9 cellular contexts compared by ENCODE assay signal in the genomic region with DNA sequence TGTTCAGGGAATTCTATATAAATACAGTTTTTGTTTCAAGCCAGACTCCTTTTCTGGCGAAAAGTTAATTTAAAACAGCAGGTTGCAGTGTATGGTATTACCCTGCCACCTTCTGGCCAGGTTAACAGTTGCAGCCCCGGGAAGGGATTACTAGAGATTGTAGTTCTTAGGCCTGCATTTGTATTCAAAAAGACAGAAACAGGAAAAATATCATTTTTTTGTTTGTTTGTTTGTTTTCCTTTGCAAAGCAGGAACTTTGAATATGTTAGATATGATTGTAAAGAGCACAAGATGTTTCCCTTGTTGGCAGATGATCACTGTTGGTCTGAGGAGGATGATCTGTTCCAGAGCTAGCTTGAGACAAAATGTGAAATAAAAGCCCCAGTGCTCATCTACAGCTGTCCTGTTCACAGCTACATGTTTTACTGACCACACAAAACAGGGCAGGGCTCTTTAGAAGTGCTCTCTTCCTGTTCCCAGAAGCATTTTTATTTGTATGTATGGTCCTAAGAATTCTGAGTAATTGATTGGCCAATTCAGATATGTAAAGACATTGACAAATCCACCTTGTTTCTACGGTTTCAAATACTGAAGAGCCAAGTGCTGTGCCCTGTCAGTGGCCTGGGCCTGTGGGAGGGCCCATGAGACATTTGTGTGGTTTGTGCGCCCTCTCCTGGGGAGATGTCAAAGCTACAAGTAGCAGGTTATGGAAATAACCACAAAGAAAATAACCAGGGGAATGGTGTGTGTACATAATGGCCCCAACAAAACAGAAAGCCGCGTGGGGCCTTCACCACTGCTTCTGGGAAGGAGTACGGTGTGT. TPM values are rescaled to one million over a fixed set of nuclear protein-coding genes. Genes with fewer than 3 reads are reported as not detected.
DNase-seq lines count a peak whose midpoint lies in the region; ATAC-seq and TF ChIP-seq lines count a peak whose summit lies in the region.
"Had no signal": no experiment of that assay in that cellular context is flagged by ENCODE, and none has a peak within 500 bp of the region (broad histone marks: within the 10 kb centered on the region; RNA-seq: fewer than 3 reads in every experiment).

No MANE protein-coding gene starts in this region.

- H3K4me3 ChIP-seq in BE2C (ENCODE audit: low read depth, low read length) (no peak overlapping the region), lung (no peak overlapping the region)

- TF ChIP-seq CTCF in BE2C (IDR thresholded peaks at IDR 0.05; ENCODE audit: low read depth, low read length) (peak; percentile 90), lung (IDR thresholded peaks at IDR 0.05; ENCODE audit: control extremely low read depth, extremely low read depth) (peak; percentile 68)

- POLR2A ChIA-PET in activated CD4-positive, alpha-beta memory T cell treated with anti-CD3 and anti-CD28 coated beads for 36 hours (lab: Charles Lee) = interaction anchor here (0.9 kb wide), 1 partner anchor 188 kb away, joined by 3 read pairs; no protein-coding TSS in a partner anchor

- H3K27ac ChIP-seq in lung (ENCODE audit: low read depth in 1 of 2, low read length in 1 of 2) = peak overlapping the region in 1 of 2 donors; percentile 79

- CTCF ChIA-PET in activated CD4-positive, alpha-beta memory T cell treated with anti-CD3 and anti-CD28 coated beads for 36 hours (lab: Charles Lee) = interaction anchor here (0.6 to 5.2 kb wide), 38 partner anchors 9 to 784 kb away, joined by 3 to 117 read pairs (median 4); a partner anchor contains a TSS

- DNase-seq in BE2C = peak; percentile 86
- DNase-seq in NCI-H69 (lab: John Stamatoyannopoulos, UW) = peak; percentile 85
- peak; percentile 86 for DNase-seq in activated CD4-positive, alpha-beta memory T cell treated with anti-CD3 and anti-CD28 coated beads for 36 hours
- peak; percentile 58 for DNase-seq in effector CD4-positive, alpha-beta T cell
- peak; percentile 83 for DNase-seq in lung (ENCODE audit: low spot score)
- DNase-seq in stimulated activated CD8-positive, alpha-beta memory T cell treated with anti-CD3 and anti-CD28 coated beads, Interleukin-12 subunit alpha, Interleukin-12 subunit beta, amount 100 ng/mL, for 4 hours (ENCODE audit: low read depth) = peak; percentile 25

- H3K36me3 ChIP-seq in BE2C (peaks cover 13% of the 10 kb centered on the region), lung (ENCODE audit: control insufficient read depth in 2 of 2, insufficient read depth in 2 of 2, low read length in 2 of 2) (peaks cover 8 to 20% of the 10 kb centered on the region in 2 donors)

- no peak overlapping the region for H3K4me3 Mint-ChIP-seq in activated CD4-positive, alpha-beta memory T cell treated with anti-CD3 and anti-CD28 coated beads for 36 hours

- peak overlapping the region; percentile 33 for H3K27ac Mint-ChIP-seq in activated CD4-positive, alpha-beta memory T cell treated with anti-CD3 and anti-CD28 coated beads for 36 hours

- H3K4me1 Mint-ChIP-seq in activated CD4-positive, alpha-beta memory T cell treated with anti-CD3 and anti-CD28 coated beads for 36 hours (ENCODE audit: low read depth) = peaks cover 7% of the 10 kb centered on the region

- peaks cover 2% of the 10 kb centered on the region for H3K27me3 Mint-ChIP-seq in activated CD4-positive, alpha-beta memory T cell treated with anti-CD3 and anti-CD28 coated beads for 36 hours

- no peaks in the 10 kb centered on the region for H3K9me3 ChIP-seq in BE2C
- H3K9me3 ChIP-seq in lung (ENCODE audit: control insufficient read depth in 2 of 2, insufficient read depth in 1 of 2, low read length in 1 of 2) = no peaks in the 10 kb centered on the region

- no peaks in the 10 kb centered on the region; the same call in 1 of the 2 replicates for H3K4me1 ChIP-seq in BE2C
- H3K4me1 ChIP-seq in lung (ENCODE audit: control insufficient read depth in 2 of 2, insufficient read depth in 2 of 2, low read length in 2 of 2) = no peaks in the 10 kb centered on the region

- no peaks in the 10 kb centered on the region for H3K9me3 Mint-ChIP-seq in activated CD4-positive, alpha-beta memory T cell treated with anti-CD3 and anti-CD28 coated beads for 36 hours

- no peaks in the 10 kb centered on the region for H3K36me3 Mint-ChIP-seq in activated CD4-positive, alpha-beta memory T cell treated with anti-CD3 and anti-CD28 coated beads for 36 hours

- no peaks in the 10 kb centered on the region for H3K27me3 ChIP-seq in BE2C
- H3K27me3 ChIP-seq in lung (ENCODE audit: control insufficient read depth, insufficient read depth) = no peaks in the 10 kb centered on the region

- ATAC-seq in GM19043 (IDR thresholded peaks at IDR 0.05; ENCODE audit: low read depth, unreplicated experiment) (peak; percentile 91), HG03280 (IDR thresholded peaks at IDR 0.05; ENCODE audit: unreplicated experiment) (peak; percentile 96), lung (ENCODE audit: insufficient read depth, low FRiP score) (peak; percentile 85)

- 15 to 17% methylated on average over 7 of the region's 7 CpGs for WGBS in lung, 2 donors

- intact Hi-C loops in activated CD4-positive, alpha-beta memory T cell treated with anti-CD3 and anti-CD28 coated beads for 36 hours (cut with micrococcal nuclease) = loop anchor here (1.0 kb wide), 3 partner anchors 145 to 324 kb away; no protein-coding TSS in a partner anchor

RNA-seq across cellular contexts. Expression of a gene that starts 57.9 kb away (rescaled TPM):
- polyA plus RNA-seq in BE2C (2012; ENCODE audit: insufficient read depth, insufficient read length, low read depth) = not detected
- not detected for total RNA-seq in activated CD4-positive, alpha-beta memory T cell treated with anti-CD3 and anti-CD28 coated beads for 36 hours
- under 1 TPM in 1 of 2 donors, not detected in 1; 0.09 TPM for total RNA-seq in lung
- under 1 TPM; 0.11 to 0.49 TPM for polyA plus RNA-seq in lung
- total RNA-seq: T-helper 1 cell treated with Interleukin-12 subunit alpha and Interleukin-12 subunit beta and Interleukin-4 antibody, amounts not matched to agents 30 ng/mL and 1 ng/mL, for 36 hours had no signal

Comparison
In these comparisons a context has a peak if more than half of its experiments do, and no peak if none do; other contexts are left out.
1. DNase-seq: peak in every context shown above with its lines; median percentile 86 in BE2C; 86 in activated CD4-positive, alpha-beta memory T cell treated with anti-CD3 and anti-CD28 coated beads for 36 hours; 85 in NCI-H69; 83 in lung; 58 in effector CD4-positive, alpha-beta T cell; 25 in stimulated activated CD8-positive, alpha-beta memory T cell treated with anti-CD3 and anti-CD28 coated beads, Interleukin-12 subunit alpha, Interleukin-12 subunit beta, amount 100 ng/mL, for 4 hours.